Comparison of ENCODE assay signal across 17 cellular contexts in the genomic region with DNA sequence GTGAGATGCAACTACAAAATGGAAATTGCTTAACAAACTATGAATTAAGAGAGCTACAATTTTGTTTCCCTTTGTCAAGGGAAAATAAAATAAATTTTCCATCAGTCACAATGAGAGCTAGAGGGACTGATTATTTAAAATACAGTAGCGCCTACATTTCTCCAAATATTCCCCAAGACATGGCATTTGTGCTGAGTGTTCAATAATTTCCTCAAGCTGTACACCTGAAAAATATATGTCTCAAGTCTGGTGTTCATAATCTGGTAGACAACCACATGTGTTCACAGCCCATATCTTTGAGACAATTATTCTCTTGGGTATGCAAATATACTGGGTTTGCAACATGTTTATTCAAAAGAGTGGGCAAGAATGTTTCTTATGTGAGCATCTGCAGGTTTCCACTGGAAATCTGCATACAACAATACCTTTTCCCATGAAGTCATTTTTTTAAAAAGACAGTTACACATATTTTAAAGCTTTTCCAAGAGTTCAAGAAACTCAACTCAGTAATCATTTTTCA.
"Had no signal": no experiment of that assay in that cellular context is flagged by ENCODE, and none has a peak within 500 bp of the region (broad histone marks: within the 10 kb centered on the region; RNA-seq: fewer than 3 reads in every experiment).

No MANE protein-coding gene starts in this region.

- H3K27me3 ChIP-seq: esophagus squamous epithelium, gastroesophageal sphincter, neural progenitor cell, pancreas had no signal

- H3K27ac ChIP-seq: esophagus squamous epithelium, gastroesophageal sphincter, left ventricle myocardium inferior, lower lobe of right lung, neural progenitor cell, pancreas had no signal

- ATAC-seq: gastroesophageal sphincter; lower lobe of right lung; natural killer cell treated with Interleukin-12 subunit alpha and Interleukin-12 subunit beta and Interleukin-15 and Interleukin-18, amount 100 ng/mL, for 72 hours; pancreas; right cardiac atrium had no signal

- H3K4me3 ChIP-seq: esophagus squamous epithelium, gastroesophageal sphincter, left ventricle myocardium inferior, lower lobe of right lung, neural progenitor cell, pancreas, smooth muscle cell had no signal

- H3K36me3 ChIP-seq: esophagus squamous epithelium, gastroesophageal sphincter, left ventricle myocardium inferior, lower lobe of right lung, neural progenitor cell, pancreas had no signal

- FAIRE-seq: keratinocyte had no signal

- DNase-seq: dermis blood vessel endothelial cell; esophagus squamous epithelium; foreskin fibroblast; glutamatergic neuron; left ventricle myocardium inferior; lower lobe of right lung; nucleus accumbens; pancreas; right cardiac atrium; stimulated activated CD4-positive, alpha-beta T cell treated with anti-CD3 and anti-CD28 coated beads, Interleukin-2, amount 100 ng/mL, for 48 hours; stimulated activated naive CD4-positive, alpha-beta T cell treated with Interleukin-2 at 50 U/mL for 16 hours; trophoblast cell had no signal

- H3K4me1 ChIP-seq: esophagus squamous epithelium, gastroesophageal sphincter, left ventricle myocardium inferior, lower lobe of right lung, neural progenitor cell, pancreas had no signal

- H3K9me3 ChIP-seq: esophagus squamous epithelium, gastroesophageal sphincter, left ventricle myocardium inferior, lower lobe of right lung had no signal

- H2AFZ ChIP-seq: neural progenitor cell had no signal

- H3K9ac ChIP-seq: neural progenitor cell had no signal

- H3K4me2 ChIP-seq: neural progenitor cell, smooth muscle cell had no signal
